8 cellular contexts compared by ENCODE assay signal in genomic region chr1:206469933-206470691, GRCh38.
DNase-seq lines count a peak whose midpoint lies in the region; ATAC-seq and TF ChIP-seq lines count a peak whose summit lies in the region.

Gene IKBKE (plus strand): TSS chr1:206470476. CDS start chr1:206473228, 2,752 bp downstream.

- in situ Hi-C loops in astrocyte of the cerebellum (cut with HindIII; ENCODE audit: low sequenced_read_pairs), result no loop called here

- DNase-seq in DMS53 treated with DMSO at 0.1 percent for 48 hours (lab: John Stamatoyannopoulos, UW; ENCODE audit: unreplicated experiment) (peak; percentile 59), HL-60 (ENCODE audit: low read depth in 1 of 2, low spot score in 1 of 2) (peak; percentile 66 to 91), SKM-1 (lab: John Stamatoyannopoulos, UW; ENCODE audit: unreplicated experiment) (peak; percentile 99), astrocyte of the cerebellum (ENCODE audit: low read depth) (no peak), hypothalamus (lab: John Stamatoyannopoulos, UW) (peak in 31 of 51 donors; percentile 8 to 71 (median 34)), retinal pigment epithelial cell (ENCODE audit: low read depth) (no peak), NCI-H1048 (lab: John Stamatoyannopoulos, UW) (no peak)

- peak; percentile 63 for ATAC-seq in GM19438 (IDR thresholded peaks at IDR 0.05; ENCODE audit: low read depth, unreplicated experiment)

- peak within 1 kb of the TSS; percentile 71 for H3K27ac ChIP-seq in HL-60 (replicated peaks)

- H3K4me3 ChIP-seq in HL-60 (replicated peaks; ENCODE audit: insufficient read depth, low read length) (peak within 1 kb of the TSS; percentile 98), astrocyte of the cerebellum (ENCODE audit: low read depth, low read length) (peak within 1 kb of the TSS; percentile 68), retinal pigment epithelial cell (ENCODE audit: low read length) (peak within 1 kb of the TSS; percentile 75)

- H3K27me3 ChIP-seq in HL-60 (ENCODE audit: insufficient read depth, poor library complexity, severe bottlenecking), result no peaks in the 10 kb centered on the region

- TF ChIP-seq CTCF in HL-60 (IDR thresholded peaks at IDR 0.05; ENCODE audit: insufficient read depth, low read length), result no peak
- TF ChIP-seq CTCF in astrocyte of the cerebellum (IDR thresholded peaks at IDR 0.05; ENCODE audit: low read depth, low read length, missing control alignments), result peak; percentile 46
- TF ChIP-seq CTCF in retinal pigment epithelial cell (conservative IDR thresholded peaks at IDR 0.05; ENCODE audit: low read depth, low read length), result peak; percentile 39

Comparison
In these comparisons a context has a peak if more than half of its experiments do, and no peak if none do; other contexts are left out.
1. DNase-seq: peak in DMS53 treated with DMSO at 0.1 percent for 48 hours (single experiment), HL-60 (2 of 2), SKM-1 (single experiment) and hypothalamus (31 of 51); none in astrocyte of the cerebellum (single experiment), retinal pigment epithelial cell (single experiment) and NCI-H1048 (single experiment).
2. Peak in every context shown above with its lines, with median percentiles within 50 percentile points of each other: H3K4me3 ChIP-seq.